In genomic region chr1:44361478-44361877, GRCh38 we compare ENCODE assay signal across 12 cellular contexts. TPM values are rescaled to one million over a fixed set of nuclear protein-coding genes. Genes with fewer than 3 reads are reported as not detected.
DNase-seq lines count a peak whose midpoint lies in the region; ATAC-seq and TF ChIP-seq lines count a peak whose summit lies in the region.
"Had no signal": no experiment of that assay in that cellular context is flagged by ENCODE, and none has a peak within 500 bp of the region (broad histone marks: within the 10 kb centered on the region; RNA-seq: fewer than 3 reads in every experiment).

No MANE protein-coding gene starts in this region.

- H3K23ac ChIP-seq in mesendoderm (ENCODE audit: low read length) = no peak overlapping the region

- no peaks in the 10 kb centered on the region for H3K9me3 ChIP-seq in endodermal cell (ENCODE audit: control insufficient read depth, low read length)

- no peak overlapping the region for H3K4me3 ChIP-seq in endodermal cell (ENCODE audit: low read length)
- no peak overlapping the region for H3K4me3 ChIP-seq in mesendoderm (ENCODE audit: low read length)

- no peak overlapping the region for H2BK15ac ChIP-seq in mesendoderm (replicated peaks; ENCODE audit: low read depth)

- H3K27me3 ChIP-seq in endodermal cell (ENCODE audit: control insufficient read depth, insufficient read depth, low read length, poor library complexity, severe bottlenecking) (no peaks in the 10 kb centered on the region), mesendoderm (ENCODE audit: insufficient read depth, low read length, poor library complexity) (no peaks in the 10 kb centered on the region)

- H3K27me3 Mint-ChIP-seq in endodermal cell (ENCODE audit: insufficient read depth) (peaks cover 4% of the 10 kb centered on the region), glutamatergic neuron (ENCODE audit: unreplicated experiment) (peaks cover 2% of the 10 kb centered on the region)

- no peaks in the 10 kb centered on the region for H3K4me1 ChIP-seq in endodermal cell (ENCODE audit: control insufficient read depth, insufficient read depth, low read length)
- no peaks in the 10 kb centered on the region for H3K4me1 ChIP-seq in mesendoderm (ENCODE audit: control insufficient read depth, low read depth, low read length)

- peak; percentile 22 for DNase-seq in EH (ENCODE audit: low read depth)
- DNase-seq in M059J (ENCODE audit: low read depth) = peak; percentile 20
- DNase-seq in endodermal cell = peak; percentile 75
- DNase-seq in mesendoderm = peak; percentile 54
- DNase-seq in glutamatergic neuron = no peak
- no peak for DNase-seq in head of caudate nucleus
- no peak for DNase-seq in HCEC 1CT
- DNase-seq: activated effector memory CD4-positive, alpha-beta T cell treated with anti-CD3 and anti-CD28 coated beads, Interleukin-2, amount 50 U/mL, for 16 hours; DMS79 treated with DMSO at 0.1 percent for 48 hours; NCI-H748 treated with DMSO at 0.1 percent for 48 hours; right cardiac atrium had no signal

- H4K5ac ChIP-seq in mesendoderm (ENCODE audit: low read length) = no peak overlapping the region

- H3K4me2 ChIP-seq in mesendoderm (ENCODE audit: low read length) = no peak overlapping the region

- H3K9me3 Mint-ChIP-seq in endodermal cell (no peaks in the 10 kb centered on the region), glutamatergic neuron (ENCODE audit: unreplicated experiment) (no peaks in the 10 kb centered on the region)

- H3K18ac ChIP-seq in mesendoderm (ENCODE audit: low read length) = no peak overlapping the region

- intact Hi-C loops in head of caudate nucleus (cut with DNase I) = no loop called here

- H3K36me3 ChIP-seq in endodermal cell (ENCODE audit: control insufficient read depth, insufficient read depth, low read length) (no peaks in the 10 kb centered on the region), mesendoderm (ENCODE audit: control insufficient read depth, insufficient read depth, low read length) (no peaks in the 10 kb centered on the region)

- H3K9ac ChIP-seq in endodermal cell (ENCODE audit: extremely low read depth, low read length, poor library complexity, severe bottlenecking) (no peak overlapping the region), mesendoderm (ENCODE audit: low read length) (no peak overlapping the region)

- no peak overlapping the region for H3K4ac ChIP-seq in mesendoderm (ENCODE audit: low read depth, low read length)

- H2BK120ac ChIP-seq in mesendoderm (ENCODE audit: low read depth, low read length) = no peak overlapping the region

- H3K4me1 Mint-ChIP-seq in endodermal cell (no peaks in the 10 kb centered on the region), glutamatergic neuron (ENCODE audit: low read depth, unreplicated experiment) (peaks cover 3% of the 10 kb centered on the region)

- H3K36me3 Mint-ChIP-seq in endodermal cell (ENCODE audit: low read depth) = no peaks in the 10 kb centered on the region
- H3K36me3 Mint-ChIP-seq in glutamatergic neuron (ENCODE audit: unreplicated experiment) = no peaks in the 10 kb centered on the region

- WGBS in endodermal cell (ENCODE audit: insufficient coverage in 1 of 2, insufficient read length in 1 of 2), 2 experiments = 67 to 70% methylated on average over 3 to 4 of the region's 4 CpGs
- no CpG with 5 or more reads among the region's 4 CpGs for WGBS in mesendoderm (ENCODE audit: extremely low coverage, insufficient coverage, low lambda C conversion rate)

- no peak overlapping the region for H2AK5ac ChIP-seq in mesendoderm (ENCODE audit: low read length)

- H3K27ac ChIP-seq in endodermal cell (ENCODE audit: low read depth, low read length) (no peak overlapping the region), mesendoderm (ENCODE audit: low read depth, low read length) (no peak overlapping the region)

- no peak overlapping the region for H3K56ac ChIP-seq in mesendoderm (ENCODE audit: low read length)

- no peak overlapping the region for H3K27ac Mint-ChIP-seq in endodermal cell
- no peak overlapping the region for H3K27ac Mint-ChIP-seq in glutamatergic neuron (ENCODE audit: unreplicated experiment)

- no peaks in the 10 kb centered on the region for H3K79me1 ChIP-seq in mesendoderm (ENCODE audit: low read length)

- H3K79me2 ChIP-seq in mesendoderm (ENCODE audit: control insufficient read depth, insufficient read depth, low read length) = no peaks in the 10 kb centered on the region

- H3K4me3 Mint-ChIP-seq in endodermal cell (no peak overlapping the region), glutamatergic neuron (ENCODE audit: unreplicated experiment) (no peak overlapping the region)

- no peak overlapping the region for H2BK5ac ChIP-seq in mesendoderm (ENCODE audit: low read length)

- no peak overlapping the region for H4K8ac ChIP-seq in mesendoderm (ENCODE audit: low read depth, low read length)

- no peak for ATAC-seq in GM18909 (IDR thresholded peaks at IDR 0.05; ENCODE audit: poor library complexity, unreplicated experiment)
- ATAC-seq: right cardiac atrium had no signal

- TF ChIP-seq CTCF in endodermal cell (conservative IDR thresholded peaks at IDR 0.05) = peak; percentile 71
- TF ChIP-seq CTCF in glutamatergic neuron (IDR thresholded peaks at IDR 0.05; ENCODE audit: partially characterized antibody, unreplicated experiment) = no peak

RNA-seq across cellular contexts. Expression of gene ERI3, which starts 6.4 kb away (rescaled TPM):
- 83.0 and 87.6 TPM in 2 replicates for total RNA-seq in M059J (2014; rRNA removed; shearing (Covaris generic))
- 10 to 100 TPM; 71.9 to 92.1 TPM for total RNA-seq in endodermal cell
- polyA plus RNA-seq in endodermal cell (2013, experiment 1 of 2) = 56.5 TPM
- 59.4 TPM for polyA plus RNA-seq in endodermal cell (2013, experiment 2 of 2)
- polyA plus RNA-seq in mesendoderm (2013, experiment 1 of 2) = 56.6 TPM
- polyA plus RNA-seq in mesendoderm (2013, experiment 2 of 2) = 53.9 TPM
- 37.0 TPM for total RNA-seq in glutamatergic neuron (ENCODE audit: unreplicated experiment)

RNA-seq across cellular contexts. Expression of gene RNF220, which starts 43.6 kb away (rescaled TPM):
- 56.3 and 72.9 TPM in 2 replicates for total RNA-seq in M059J (2014; rRNA removed; shearing (Covaris generic))
- total RNA-seq in endodermal cell (10 to 100 TPM; 94.6 to 95.5 TPM), glutamatergic neuron (ENCODE audit: unreplicated experiment) (99.4 TPM)
- 88.5 TPM for polyA plus RNA-seq in endodermal cell (2013, experiment 1 of 2)
- polyA plus RNA-seq in endodermal cell (2013, experiment 2 of 2) = 78.2 TPM
- polyA plus RNA-seq in mesendoderm (2013, experiment 1 of 2) = 97.6 TPM
- polyA plus RNA-seq in mesendoderm (2013, experiment 2 of 2) = 97.1 TPM

Comparison
In these comparisons a context has a peak if more than half of its experiments do, and no peak if none do; other contexts are left out.
1. DNase-seq: peak in EH (single experiment), M059J (single experiment), endodermal cell (single experiment) and mesendoderm (single experiment); none in glutamatergic neuron (single experiment), head of caudate nucleus (0 of 42) and HCEC 1CT (single experiment).